1 cellular context compared by ENCODE assay signal in the genomic region with DNA sequence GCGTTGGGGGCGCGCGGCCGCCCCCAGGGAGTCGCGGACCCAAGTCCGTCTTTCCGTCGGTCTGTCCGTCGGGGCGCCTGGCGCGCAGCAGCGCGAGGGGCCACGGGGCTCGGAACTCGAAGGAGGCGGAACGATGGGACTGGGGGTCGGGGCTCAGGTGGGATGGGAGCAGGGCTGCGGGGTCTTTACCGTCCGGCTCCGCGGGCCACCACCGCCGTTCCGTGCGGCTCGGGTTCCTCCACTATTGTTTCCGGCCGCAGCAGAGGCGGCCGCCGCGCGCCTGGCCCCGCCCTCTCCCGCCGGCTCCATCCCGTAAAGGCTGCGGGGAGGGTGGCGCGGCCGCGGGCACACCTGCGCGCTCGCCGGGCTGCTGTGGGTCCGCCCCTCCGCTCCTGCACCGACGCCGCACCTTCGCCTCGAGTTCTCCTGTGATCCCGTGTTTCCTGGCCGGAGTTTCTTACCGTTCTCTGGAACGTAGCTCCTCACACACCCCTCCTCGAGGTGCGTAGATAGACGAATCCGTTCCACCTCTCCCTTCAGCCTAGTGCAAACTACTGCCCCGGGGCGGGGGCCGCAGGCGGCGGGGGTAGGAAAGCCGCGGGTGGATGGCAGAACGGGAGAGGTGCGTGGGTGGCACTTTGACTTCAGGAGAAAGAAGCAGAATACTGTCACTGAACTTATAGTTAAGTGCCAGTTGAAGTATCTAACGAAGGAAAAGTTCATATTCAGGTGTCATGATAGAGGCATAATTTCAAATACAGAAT.
TF ChIP-seq lines count a peak whose summit lies in the region.

A gene (minus strand): TSS at position 243 of the 764 bp plus-strand sequence. CDS start 1,038 bp downstream, outside the sequence.

TF ChIP-seq in HepG2, 621 proteins besides CTCF, POLR2A, EP300 and RAD21 (continued from another document and continues in another):
- TF ChIP-seq PTBP1 (IDR thresholded peaks at IDR 0.05; ENCODE audit: low read depth, low read length, poor library complexity, severe bottlenecking) = no peak
- TF ChIP-seq, protein P1, sequence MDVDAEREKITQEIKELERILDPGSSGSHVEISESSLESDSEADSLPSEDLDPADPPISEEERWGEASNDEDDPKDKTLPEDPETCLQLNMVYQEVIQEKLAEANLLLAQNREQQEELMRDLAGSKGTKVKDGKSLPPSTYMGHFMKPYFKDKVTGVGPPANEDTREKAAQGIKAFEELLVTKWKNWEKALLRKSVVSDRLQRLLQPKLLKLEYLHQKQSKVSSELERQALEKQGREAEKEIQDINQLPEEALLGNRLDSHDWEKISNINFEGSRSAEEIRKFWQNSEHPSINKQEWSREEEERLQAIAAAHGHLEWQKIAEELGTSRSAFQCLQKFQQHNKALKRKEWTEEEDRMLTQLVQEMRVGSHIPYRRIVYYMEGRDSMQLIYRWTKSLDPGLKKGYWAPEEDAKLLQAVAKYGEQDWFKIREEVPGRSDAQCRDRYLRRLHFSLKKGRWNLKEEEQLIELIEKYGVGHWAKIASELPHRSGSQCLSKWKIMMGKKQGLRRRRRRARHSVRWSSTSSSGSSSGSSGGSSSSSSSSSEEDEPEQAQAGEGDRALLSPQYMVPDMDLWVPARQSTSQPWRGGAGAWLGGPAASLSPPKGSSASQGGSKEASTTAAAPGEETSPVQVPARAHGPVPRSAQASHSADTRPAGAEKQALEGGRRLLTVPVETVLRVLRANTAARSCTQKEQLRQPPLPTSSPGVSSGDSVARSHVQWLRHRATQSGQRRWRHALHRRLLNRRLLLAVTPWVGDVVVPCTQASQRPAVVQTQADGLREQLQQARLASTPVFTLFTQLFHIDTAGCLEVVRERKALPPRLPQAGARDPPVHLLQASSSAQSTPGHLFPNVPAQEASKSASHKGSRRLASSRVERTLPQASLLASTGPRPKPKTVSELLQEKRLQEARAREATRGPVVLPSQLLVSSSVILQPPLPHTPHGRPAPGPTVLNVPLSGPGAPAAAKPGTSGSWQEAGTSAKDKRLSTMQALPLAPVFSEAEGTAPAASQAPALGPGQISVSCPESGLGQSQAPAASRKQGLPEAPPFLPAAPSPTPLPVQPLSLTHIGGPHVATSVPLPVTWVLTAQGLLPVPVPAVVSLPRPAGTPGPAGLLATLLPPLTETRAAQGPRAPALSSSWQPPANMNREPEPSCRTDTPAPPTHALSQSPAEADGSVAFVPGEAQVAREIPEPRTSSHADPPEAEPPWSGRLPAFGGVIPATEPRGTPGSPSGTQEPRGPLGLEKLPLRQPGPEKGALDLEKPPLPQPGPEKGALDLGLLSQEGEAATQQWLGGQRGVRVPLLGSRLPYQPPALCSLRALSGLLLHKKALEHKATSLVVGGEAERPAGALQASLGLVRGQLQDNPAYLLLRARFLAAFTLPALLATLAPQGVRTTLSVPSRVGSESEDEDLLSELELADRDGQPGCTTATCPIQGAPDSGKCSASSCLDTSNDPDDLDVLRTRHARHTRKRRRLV (CRISPR knock-in tag; IDR thresholded peaks at IDR 0.05) = no peak
- no peak for TF ChIP-seq PAF1 (CRISPR knock-in tag; IDR thresholded peaks at IDR 0.05)
- no peak for TF ChIP-seq MTF1 (CRISPR knock-in tag; IDR thresholded peaks at IDR 0.05)
- peak; percentile 74 for TF ChIP-seq THAP11 (CRISPR knock-in tag; IDR thresholded peaks at IDR 0.05)
- TF ChIP-seq ZNF672 (CRISPR knock-in tag; IDR thresholded peaks at IDR 0.05) = no peak
- TF ChIP-seq, protein P2, sequence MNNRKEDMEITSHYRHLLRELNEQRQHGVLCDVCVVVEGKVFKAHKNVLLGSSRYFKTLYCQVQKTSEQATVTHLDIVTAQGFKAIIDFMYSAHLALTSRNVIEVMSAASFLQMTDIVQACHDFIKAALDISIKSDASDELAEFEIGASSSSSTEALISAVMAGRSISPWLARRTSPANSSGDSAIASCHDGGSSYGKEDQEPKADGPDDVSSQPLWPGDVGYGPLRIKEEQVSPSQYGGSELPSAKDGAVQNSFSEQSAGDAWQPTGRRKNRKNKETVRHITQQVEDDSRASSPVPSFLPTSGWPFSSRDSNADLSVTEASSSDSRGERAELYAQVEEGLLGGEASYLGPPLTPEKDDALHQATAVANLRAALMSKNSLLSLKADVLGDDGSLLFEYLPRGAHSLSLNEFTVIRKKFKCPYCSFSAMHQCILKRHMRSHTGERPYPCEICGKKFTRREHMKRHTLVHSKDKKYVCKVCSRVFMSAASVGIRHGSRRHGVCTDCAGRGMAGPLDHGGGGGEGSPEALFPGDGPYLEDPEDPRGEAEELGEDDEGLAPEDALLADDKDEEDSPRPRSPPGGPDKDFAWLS (CRISPR knock-in tag; IDR thresholded peaks at IDR 0.05; ENCODE audit: borderline replicate concordance) = no peak
- TF ChIP-seq KAT8 (CRISPR knock-in tag; IDR thresholded peaks at IDR 0.05) = peak; percentile 46; the same call in 1 of the 2 replicates
- TF ChIP-seq, protein P3, sequence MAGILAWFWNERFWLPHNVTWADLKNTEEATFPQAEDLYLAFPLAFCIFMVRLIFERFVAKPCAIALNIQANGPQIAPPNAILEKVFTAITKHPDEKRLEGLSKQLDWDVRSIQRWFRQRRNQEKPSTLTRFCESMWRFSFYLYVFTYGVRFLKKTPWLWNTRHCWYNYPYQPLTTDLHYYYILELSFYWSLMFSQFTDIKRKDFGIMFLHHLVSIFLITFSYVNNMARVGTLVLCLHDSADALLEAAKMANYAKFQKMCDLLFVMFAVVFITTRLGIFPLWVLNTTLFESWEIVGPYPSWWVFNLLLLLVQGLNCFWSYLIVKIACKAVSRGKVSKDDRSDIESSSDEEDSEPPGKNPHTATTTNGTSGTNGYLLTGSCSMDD (CRISPR knock-in tag; IDR thresholded peaks at IDR 0.05) = no peak
- TF ChIP-seq, protein P4, sequence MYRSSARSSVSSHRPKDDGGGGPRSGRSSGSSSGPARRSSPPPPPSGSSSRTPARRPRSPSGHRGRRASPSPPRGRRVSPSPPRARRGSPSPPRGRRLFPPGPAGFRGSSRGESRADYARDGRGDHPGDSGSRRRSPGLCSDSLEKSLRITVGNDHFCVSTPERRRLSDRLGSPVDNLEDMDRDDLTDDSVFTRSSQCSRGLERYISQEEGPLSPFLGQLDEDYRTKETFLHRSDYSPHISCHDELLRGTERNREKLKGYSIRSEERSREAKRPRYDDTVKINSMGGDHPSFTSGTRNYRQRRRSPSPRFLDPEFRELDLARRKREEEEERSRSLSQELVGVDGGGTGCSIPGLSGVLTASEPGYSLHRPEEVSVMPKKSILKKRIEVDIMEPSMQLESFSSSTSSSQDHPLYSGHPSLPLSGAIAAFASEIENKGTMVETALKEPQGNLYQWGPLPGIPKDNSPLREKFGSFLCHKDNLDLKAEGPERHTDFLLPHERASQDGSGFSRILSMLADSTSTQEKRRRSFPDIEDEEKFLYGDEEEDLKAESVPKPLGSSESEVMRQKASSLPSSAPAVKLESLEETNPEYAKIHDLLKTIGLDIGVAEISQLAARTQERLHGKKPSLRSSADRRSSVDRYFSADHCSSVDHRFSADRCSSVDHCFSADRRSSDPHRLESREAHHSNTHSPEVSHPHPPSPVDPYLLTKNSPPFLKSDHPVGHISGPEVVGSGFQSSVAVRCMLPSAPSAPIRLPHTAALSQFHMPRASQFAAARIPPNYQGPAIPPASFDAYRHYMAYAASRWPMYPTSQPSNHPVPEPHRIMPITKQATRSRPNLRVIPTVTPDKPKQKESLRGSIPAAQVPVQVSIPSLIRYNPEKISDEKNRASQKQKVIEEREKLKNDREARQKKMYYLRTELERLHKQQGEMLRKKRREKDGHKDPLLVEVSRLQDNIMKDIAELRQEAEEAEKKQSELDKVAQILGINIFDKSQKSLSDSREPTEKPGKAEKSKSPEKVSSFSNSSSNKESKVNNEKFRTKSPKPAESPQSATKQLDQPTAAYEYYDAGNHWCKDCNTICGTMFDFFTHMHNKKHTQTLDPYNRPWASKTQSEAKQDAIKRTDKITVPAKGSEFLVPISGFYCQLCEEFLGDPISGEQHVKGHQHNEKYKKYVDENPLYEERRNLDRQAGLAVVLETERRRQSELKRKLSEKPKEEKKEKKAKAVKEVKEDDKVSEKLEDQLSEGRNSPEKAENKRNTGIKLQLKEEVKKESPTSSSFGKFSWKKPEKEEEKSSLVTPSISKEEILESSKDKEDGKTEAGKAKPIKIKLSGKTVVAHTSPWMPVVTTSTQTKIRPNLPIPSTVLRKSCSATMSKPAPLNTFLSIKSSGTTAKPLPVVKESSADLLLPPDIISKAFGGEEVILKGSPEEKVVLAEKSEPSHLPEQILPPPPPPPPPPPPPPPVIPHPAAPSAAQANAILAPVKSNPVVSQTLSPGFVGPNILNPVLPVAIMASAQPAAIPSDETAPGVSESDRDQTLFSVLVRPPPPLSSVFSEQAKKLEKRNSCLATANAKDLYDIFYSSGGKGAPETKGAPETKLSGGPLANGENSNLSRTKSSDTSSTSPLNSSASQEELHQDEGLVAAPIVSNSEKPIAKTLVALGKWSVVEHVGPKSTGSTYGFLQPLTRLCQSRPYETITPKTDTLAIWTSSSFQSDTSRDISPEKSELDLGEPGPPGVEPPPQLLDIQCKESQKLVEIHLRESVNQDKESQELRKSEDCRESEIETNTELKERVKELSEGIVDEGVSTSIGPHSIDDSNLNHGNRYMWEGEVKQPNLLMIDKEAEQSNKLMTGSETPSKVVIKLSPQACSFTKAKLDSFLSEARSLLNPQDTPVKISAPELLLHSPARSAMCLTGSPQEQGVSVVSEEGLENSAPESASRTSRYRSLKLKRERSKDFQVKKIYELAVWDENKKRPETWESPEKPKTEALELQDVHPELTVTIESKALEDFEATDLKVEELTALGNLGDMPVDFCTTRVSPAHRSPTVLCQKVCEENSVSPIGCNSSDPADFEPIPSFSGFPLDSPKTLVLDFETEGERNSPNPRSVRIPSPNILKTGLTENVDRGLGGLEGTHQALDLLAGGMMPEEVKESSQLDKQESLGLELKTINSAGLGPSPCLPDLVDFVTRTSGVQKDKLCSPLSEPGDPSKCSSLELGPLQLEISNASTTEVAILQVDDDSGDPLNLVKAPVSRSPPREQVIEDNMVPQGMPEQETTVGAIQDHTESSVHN (CRISPR knock-in tag; IDR thresholded peaks at IDR 0.05) = no peak
- TF ChIP-seq ZNF879 (CRISPR knock-in tag; IDR thresholded peaks at IDR 0.05) = no peak
- TF ChIP-seq KMT2A (CRISPR knock-in tag; IDR thresholded peaks at IDR 0.05) = peak; percentile 6; the same call in 1 of the 2 replicates
- TF ChIP-seq ZNF143 (CRISPR knock-in tag; IDR thresholded peaks at IDR 0.05) = no peak
- TF ChIP-seq ZNF562 (CRISPR knock-in tag; IDR thresholded peaks at IDR 0.05; ENCODE audit: borderline replicate concordance) = no peak
- TF ChIP-seq, protein P5, sequence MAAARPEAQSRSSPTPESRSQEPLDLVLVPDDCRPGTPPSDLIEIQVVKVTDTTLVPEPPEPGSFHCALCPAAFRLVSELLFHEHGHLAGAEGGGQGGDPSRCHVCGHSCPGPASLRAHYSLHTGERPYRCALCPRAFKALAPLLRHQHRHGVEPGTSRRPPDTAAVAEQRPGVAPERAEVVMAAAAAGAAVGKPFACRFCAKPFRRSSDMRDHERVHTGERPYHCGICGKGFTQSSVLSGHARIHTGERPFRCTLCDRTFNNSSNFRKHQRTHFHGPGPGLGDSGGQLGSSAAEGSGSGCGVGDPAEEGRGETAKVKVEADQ (CRISPR knock-in tag; IDR thresholded peaks at IDR 0.05; ENCODE audit: borderline replicate concordance) = no peak
- TF ChIP-seq, protein P6, sequence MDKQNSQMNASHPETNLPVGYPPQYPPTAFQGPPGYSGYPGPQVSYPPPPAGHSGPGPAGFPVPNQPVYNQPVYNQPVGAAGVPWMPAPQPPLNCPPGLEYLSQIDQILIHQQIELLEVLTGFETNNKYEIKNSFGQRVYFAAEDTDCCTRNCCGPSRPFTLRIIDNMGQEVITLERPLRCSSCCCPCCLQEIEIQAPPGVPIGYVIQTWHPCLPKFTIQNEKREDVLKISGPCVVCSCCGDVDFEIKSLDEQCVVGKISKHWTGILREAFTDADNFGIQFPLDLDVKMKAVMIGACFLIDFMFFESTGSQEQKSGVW (CRISPR knock-in tag; IDR thresholded peaks at IDR 0.05; ENCODE audit: borderline replicate concordance) = no peak
- TF ChIP-seq ZNF317 (CRISPR knock-in tag; IDR thresholded peaks at IDR 0.05) = 0 out of 2 replicates have a peak, but pooled peaks have one; percentile 22
- peak; percentile 23; the same call in 1 of the 2 replicates for TF ChIP-seq REPIN1 (CRISPR knock-in tag; IDR thresholded peaks at IDR 0.05; ENCODE audit: borderline replicate concordance, low read depth)
- peak; percentile 93 for TF ChIP-seq RBFOX2 (IDR thresholded peaks at IDR 0.05; ENCODE audit: low read depth, low read length)
- no peak for TF ChIP-seq FOXA1 (IDR thresholded peaks at IDR 0.05)
- no peak for TF ChIP-seq FOXA1 (CRISPR knock-in tag; IDR thresholded peaks at IDR 0.05)
- no peak for TF ChIP-seq KLF9 (CRISPR knock-in tag; IDR thresholded peaks at IDR 0.05; ENCODE audit: low read depth)
- TF ChIP-seq MAF1 (CRISPR knock-in tag; IDR thresholded peaks at IDR 0.05; ENCODE audit: borderline replicate concordance) = no peak
- TF ChIP-seq ZBTB21 (CRISPR knock-in tag; IDR thresholded peaks at IDR 0.05) = no peak
- TF ChIP-seq ZNF7 (CRISPR knock-in tag; IDR thresholded peaks at IDR 0.05) = no peak; the same call in 1 of the 2 replicates
- TF ChIP-seq, protein P7, sequence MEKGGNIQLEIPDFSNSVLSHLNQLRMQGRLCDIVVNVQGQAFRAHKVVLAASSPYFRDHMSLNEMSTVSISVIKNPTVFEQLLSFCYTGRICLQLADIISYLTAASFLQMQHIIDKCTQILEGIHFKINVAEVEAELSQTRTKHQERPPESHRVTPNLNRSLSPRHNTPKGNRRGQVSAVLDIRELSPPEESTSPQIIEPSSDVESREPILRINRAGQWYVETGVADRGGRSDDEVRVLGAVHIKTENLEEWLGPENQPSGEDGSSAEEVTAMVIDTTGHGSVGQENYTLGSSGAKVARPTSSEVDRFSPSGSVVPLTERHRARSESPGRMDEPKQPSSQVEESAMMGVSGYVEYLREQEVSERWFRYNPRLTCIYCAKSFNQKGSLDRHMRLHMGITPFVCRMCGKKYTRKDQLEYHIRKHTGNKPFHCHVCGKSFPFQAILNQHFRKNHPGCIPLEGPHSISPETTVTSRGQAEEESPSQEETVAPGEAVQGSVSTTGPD (CRISPR knock-in tag; IDR thresholded peaks at IDR 0.05) = no peak
- TF ChIP-seq NCOA2 (CRISPR knock-in tag; IDR thresholded peaks at IDR 0.05) = no peak
- TF ChIP-seq ZC3H13 (CRISPR knock-in tag; IDR thresholded peaks at IDR 0.05) = no peak
- TF ChIP-seq, protein P8, sequence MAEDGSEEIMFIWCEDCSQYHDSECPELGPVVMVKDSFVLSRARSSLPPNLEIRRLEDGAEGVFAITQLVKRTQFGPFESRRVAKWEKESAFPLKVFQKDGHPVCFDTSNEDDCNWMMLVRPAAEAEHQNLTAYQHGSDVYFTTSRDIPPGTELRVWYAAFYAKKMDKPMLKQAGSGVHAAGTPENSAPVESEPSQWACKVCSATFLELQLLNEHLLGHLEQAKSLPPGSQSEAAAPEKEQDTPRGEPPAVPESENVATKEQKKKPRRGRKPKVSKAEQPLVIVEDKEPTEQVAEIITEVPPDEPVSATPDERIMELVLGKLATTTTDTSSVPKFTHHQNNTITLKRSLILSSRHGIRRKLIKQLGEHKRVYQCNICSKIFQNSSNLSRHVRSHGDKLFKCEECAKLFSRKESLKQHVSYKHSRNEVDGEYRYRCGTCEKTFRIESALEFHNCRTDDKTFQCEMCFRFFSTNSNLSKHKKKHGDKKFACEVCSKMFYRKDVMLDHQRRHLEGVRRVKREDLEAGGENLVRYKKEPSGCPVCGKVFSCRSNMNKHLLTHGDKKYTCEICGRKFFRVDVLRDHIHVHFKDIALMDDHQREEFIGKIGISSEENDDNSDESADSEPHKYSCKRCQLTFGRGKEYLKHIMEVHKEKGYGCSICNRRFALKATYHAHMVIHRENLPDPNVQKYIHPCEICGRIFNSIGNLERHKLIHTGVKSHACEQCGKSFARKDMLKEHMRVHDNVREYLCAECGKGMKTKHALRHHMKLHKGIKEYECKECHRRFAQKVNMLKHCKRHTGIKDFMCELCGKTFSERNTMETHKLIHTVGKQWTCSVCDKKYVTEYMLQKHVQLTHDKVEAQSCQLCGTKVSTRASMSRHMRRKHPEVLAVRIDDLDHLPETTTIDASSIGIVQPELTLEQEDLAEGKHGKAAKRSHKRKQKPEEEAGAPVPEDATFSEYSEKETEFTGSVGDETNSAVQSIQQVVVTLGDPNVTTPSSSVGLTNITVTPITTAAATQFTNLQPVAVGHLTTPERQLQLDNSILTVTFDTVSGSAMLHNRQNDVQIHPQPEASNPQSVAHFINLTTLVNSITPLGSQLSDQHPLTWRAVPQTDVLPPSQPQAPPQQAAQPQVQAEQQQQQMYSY (CRISPR knock-in tag; IDR thresholded peaks at IDR 0.05) = no peak
